Comparison of ENCODE assay signal across 9 cellular contexts in the genomic region with DNA sequence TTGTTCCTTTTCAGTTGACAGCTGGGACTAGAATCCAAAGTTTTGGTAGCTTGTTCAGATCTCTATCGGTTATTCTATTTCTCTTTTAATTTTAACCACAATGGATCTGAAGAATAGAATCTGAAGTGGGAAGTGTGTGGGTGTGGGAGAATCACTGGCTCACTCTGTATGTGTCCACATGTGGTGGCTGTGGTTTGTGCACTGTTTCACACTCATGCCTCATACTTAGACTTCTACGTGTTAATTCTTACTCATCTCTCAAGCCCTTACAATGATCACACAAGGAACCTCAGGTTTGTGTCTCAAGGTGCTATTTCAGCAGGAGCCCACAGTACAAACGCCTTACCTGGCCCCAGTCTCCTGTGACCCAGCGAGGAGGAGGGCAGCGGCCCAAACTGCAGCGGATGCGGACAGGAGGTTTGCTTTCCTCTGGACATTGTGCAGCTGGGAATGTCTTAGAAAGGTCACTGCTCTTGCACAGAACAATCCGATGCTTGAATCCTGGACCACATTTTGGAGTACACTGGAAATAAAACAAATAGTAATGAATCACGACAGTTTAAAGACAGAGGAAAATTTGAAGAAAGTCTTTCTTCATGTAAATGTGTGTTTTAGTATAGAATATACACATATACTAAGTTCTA.
DNase-seq lines count a peak whose midpoint lies in the region; ATAC-seq, FAIRE-seq and TF ChIP-seq lines count a peak whose summit lies in the region.
"Had no signal": no experiment of that assay in that cellular context is flagged by ENCODE, and none has a peak within 500 bp of the region (broad histone marks: within the 10 kb centered on the region; RNA-seq: fewer than 3 reads in every experiment).

No MANE protein-coding gene starts in this region.

- H3K36me3 ChIP-seq in bronchial epithelial cell (ENCODE audit: control insufficient read depth, insufficient read depth, low read length): no peaks in the 10 kb centered on the region

- no peak for TF ChIP-seq POLR2A in GM12892 (IDR thresholded peaks at IDR 0.05; ENCODE audit: low read depth, low read length)

- H3K27me3 ChIP-seq in bronchial epithelial cell (ENCODE audit: control insufficient read depth, insufficient read depth, low read length): no peaks in the 10 kb centered on the region

- H3K4me3 ChIP-seq in bronchial epithelial cell (ENCODE audit: low read depth, low read length): no peak overlapping the region

- peak; percentile 17 for DNase-seq in activated gamma-delta T cell treated with anti-CD3 and anti-CD28 coated beads, Interleukin-2, amount 50 U/mL, for 16 hours (ENCODE audit: low read depth)
- DNase-seq in activated gamma-delta T cell treated with Interleukin-2 at 50 U/mL for 16 hours: no peak
- peak; percentile 97 for DNase-seq in bronchial epithelial cell (ENCODE audit: low read depth)
- peak; percentile 57 for DNase-seq in stromal cell of bone marrow (ENCODE audit: low read depth)
- DNase-seq in posterior cingulate gyrus: no peak
- no peak for DNase-seq in GM12892 (ENCODE audit: insufficient read length)
- DNase-seq in KG1 (lab: John Stamatoyannopoulos, UW): no peak

- TF ChIP-seq CTCF in bronchial epithelial cell (IDR thresholded peaks at IDR 0.05; ENCODE audit: insufficient read depth, low read length, severe bottlenecking): no peak

- intact Hi-C loops in posterior cingulate gyrus (cut with DNase I): no loop called here

- peak; percentile 100 for ATAC-seq in HG03378 (IDR thresholded peaks at IDR 0.05; ENCODE audit: unreplicated experiment)

- FAIRE-seq in bronchial epithelial cell (lab: Jason Lieb, UNC) (no peak), GM12892 (lab: Jason Lieb, UNC) (no peak)
- FAIRE-seq: islet of Langerhans had no signal

Comparison
In these comparisons a context has a peak if more than half of its experiments do, and no peak if none do; other contexts are left out.
1. DNase-seq: peak in activated gamma-delta T cell treated with anti-CD3 and anti-CD28 coated beads, Interleukin-2, amount 50 U/mL, for 16 hours (single experiment), bronchial epithelial cell (single experiment) and stromal cell of bone marrow (single experiment); none in activated gamma-delta T cell treated with Interleukin-2 at 50 U/mL for 16 hours (single experiment), posterior cingulate gyrus (0 of 10), GM12892 (single experiment) and KG1 (single experiment).